Comparison of ENCODE assay signal across 28 cellular contexts in genomic region chr1:151143057-151143435, GRCh38. TPM values are rescaled to one million over a fixed set of nuclear protein-coding genes. Genes with fewer than 3 reads are reported as not detected.
DNase-seq lines count a peak whose midpoint lies in the region; ATAC-seq, FAIRE-seq and TF ChIP-seq lines count a peak whose summit lies in the region.
"Had no signal": no experiment of that assay in that cellular context is flagged by ENCODE, and none has a peak within 500 bp of the region (broad histone marks: within the 10 kb centered on the region; RNA-seq: fewer than 3 reads in every experiment).

No MANE protein-coding gene starts in this region.

- H2BK12ac ChIP-seq in neuronal stem cell (ENCODE audit: low read length), result no peak overlapping the region

- CTCF ChIA-PET in K562 (lab: Yijun Ruan, JAX; ENCODE audit: low intra/inter-chr PET ratio), result interaction anchor here (0.5 kb wide), 1 partner anchor 13 kb away, joined by 3 read pairs; no protein-coding TSS in a partner anchor

- no TSS peak for BruUV-seq in K562 (replicated peaks; lab: Mats Ljungman, UMichigan)

- no peak overlapping the region for H4K8ac ChIP-seq in neuronal stem cell (ENCODE audit: low read depth, low read length)

- H2AFZ ChIP-seq in K562 (ENCODE audit: low read depth, low read length) (peak overlapping the region; percentile 33; the same call in 1 of the 2 replicates), neuronal stem cell (ENCODE audit: low read length) (no peak overlapping the region)

- H3K14ac ChIP-seq in neuronal stem cell (ENCODE audit: low read length), result no peak overlapping the region

- peaks cover 5% of the 10 kb centered on the region; the same call in 1 of the 2 replicates for H4K20me1 ChIP-seq in K562 (replicated peaks; ENCODE audit: control insufficient read depth, insufficient read depth, low read length)

- H3K9me3 ChIP-seq in K562 (replicated peaks; ENCODE audit: control insufficient read depth, insufficient read depth, low read depth, low read length), result no peaks in the 10 kb centered on the region
- H3K9me3 ChIP-seq in heart right ventricle, result no peaks in the 10 kb centered on the region
- H3K9me3 ChIP-seq in neuronal stem cell (replicated peaks in 1 of 2; ENCODE audit: control insufficient read depth in 2 of 2, insufficient read depth in 1 of 2, low read depth in 1 of 2, low read length in 2 of 2), result no peaks in the 10 kb centered on the region
- H3K9me3 ChIP-seq: Peyer's patch, thoracic aorta had no signal

- H2BK5ac ChIP-seq in neuronal stem cell (ENCODE audit: low read length), result no peak overlapping the region

- H3K4me3 ChIP-seq in H7 (ENCODE audit: insufficient read depth, low read depth, low read length) (no peak overlapping the region), K562 (no peak overlapping the region), heart right ventricle (peak overlapping the region in 4 of 10 donors; percentile 1 to 100 (median 48)), neuronal stem cell (ENCODE audit: low read length in 2 of 2) (no peak overlapping the region)
- H3K4me3 ChIP-seq: coronary artery, Peyer's patch, smooth muscle cell, thoracic aorta had no signal

- H2BK15ac ChIP-seq in neuronal stem cell (ENCODE audit: low read length), result no peak overlapping the region

- TF ChIP-seq CTCF in K562 (IDR thresholded peaks at IDR 0.05 in 2 of 3, conservative IDR thresholded peaks at IDR 0.05 in 1 of 3; ENCODE audit: insufficient read depth in 2 of 3, low read depth in 1 of 3, low read length in 3 of 3), result peak in 1 of 3 experiments; percentile 44; a peak in 2 of 6 replicates
- TF ChIP-seq CTCF in heart right ventricle (IDR thresholded peaks at IDR 0.05), result peak in 1 of 9 donors; percentile 19

- TF ChIP-seq POLR2A in K562 (conservative IDR thresholded peaks at IDR 0.05), result no peak

- POLR2A ChIA-PET in K562 (lab: Yijun Ruan, JAX), result interaction anchor here (0.7 to 1.8 kb wide), 6 partner anchors 12 to 148 kb away, joined by 3 to 6 read pairs (median 4); partner anchors contain the start of genes GABPB2 and LYSMD1

- intact Hi-C loops in K562 (cut with micrococcal nuclease) (no loop called here), heart right ventricle (cut with DNase I) (no loop called here)

- ATAC-seq in K562 (peak; percentile 14), heart right ventricle (peak in 6 of 8 donors; percentile 1 to 10 (median 5)), HG03442 (IDR thresholded peaks at IDR 0.05; ENCODE audit: unreplicated experiment) (no peak), GM18861 (IDR thresholded peaks at IDR 0.05; ENCODE audit: unreplicated experiment) (no peak), HG03565 (IDR thresholded peaks at IDR 0.05; ENCODE audit: unreplicated experiment) (no peak)
- ATAC-seq: left colon had no signal

- peak overlapping the region; percentile 16 for H2BK120ac ChIP-seq in neuronal stem cell (ENCODE audit: low read depth, low read length)

- no peak for TF ChIP-seq EP300 in K562 (IDR thresholded peaks at IDR 0.05; ENCODE audit: low read length)

- peak; percentile 37 for FAIRE-seq in K562 (lab: Jason Lieb, UNC)
- FAIRE-seq: G401.6 had no signal

- H3K23ac ChIP-seq in neuronal stem cell (ENCODE audit: low read depth, low read length, poor library complexity), result no peak overlapping the region

- DNase-seq in H7 (peak; percentile 58), K562 (ENCODE audit: extremely low read depth in 1 of 4, low spot score in 3 of 4) (peak; percentile 44 to 52 (median 48)), heart right ventricle (no peak), neuronal stem cell (ENCODE audit: low spot score) (no peak), NCI-H1694 treated with DMSO at 0.1 percent for 48 hours (lab: John Stamatoyannopoulos, UW) (no peak)
- DNase-seq: activated CD4-positive, alpha-beta T cell treated with anti-CD3 and anti-CD28 coated beads, Interleukin-2, amount 50 U/mL, for 1 hour; activated CD8-positive, alpha-beta memory T cell treated with anti-CD3 and anti-CD28 coated beads, Interleukin-2, amount 50 U/mL, for 4 hours; activated naive CD8-positive, alpha-beta T cell treated with anti-CD3 and anti-CD28 coated beads, Interleukin-2, amount 10 ng/mL, durations not matched to agents 7 days and 5 days; CD4-positive, CD25-positive, alpha-beta regulatory T cell; left colon; NCI-H1417 treated with DMSO at 0.1 percent for 48 hours; Peyer's patch; stimulated activated CD4-positive, alpha-beta T cell treated with anti-CD3 and anti-CD28 coated beads, Interleukin-2, amount 100 ng/mL, for 48 hours; stimulated activated naive CD4-positive, alpha-beta T cell had no signal

- H3K27me3 ChIP-seq in H7 (ENCODE audit: control insufficient read depth, insufficient read depth, low read length) (peaks cover 30% of the 10 kb centered on the region), K562 (ENCODE audit: control insufficient read depth in 2 of 2, insufficient read depth in 2 of 2, low read length in 2 of 2) (no peaks in the 10 kb centered on the region; a peak in 1 of 5 replicates), heart right ventricle (peaks cover 0 to 15% (median 0%) of the 10 kb centered on the region in 7 donors), neuronal stem cell (ENCODE audit: control insufficient read depth in 3 of 3, insufficient read depth in 3 of 3, low read depth in 1 of 3, low read length in 3 of 3) (peaks cover 0 to 4% (median 0%) of the 10 kb centered on the region in 3 experiments)
- H3K27me3 ChIP-seq: Peyer's patch had no signal

- in situ Hi-C loops in K562 (cut with MboI), result no loop called here

- H2AK5ac ChIP-seq in neuronal stem cell (ENCODE audit: low read depth, low read length), result no peak overlapping the region

- no peak overlapping the region for H3K18ac ChIP-seq in neuronal stem cell (ENCODE audit: low read length)

- TF ChIP-seq RAD21 in K562 (CRISPR knock-in tag; conservative IDR thresholded peaks at IDR 0.05 in 1 of 2, IDR thresholded peaks at IDR 0.05 in 1 of 2), result no peak

- no peaks in the 10 kb centered on the region for H3K9me1 ChIP-seq in K562 (ENCODE audit: control insufficient read depth, insufficient read depth, low read length)

- H3K4me1 ChIP-seq in K562 (replicated peaks in 1 of 2; ENCODE audit: control insufficient read depth in 2 of 2, insufficient read depth in 2 of 2, low read length in 2 of 2) (peaks cover 20 to 47% of the 10 kb centered on the region in 2 experiments; a peak in 4 of 5 replicates), heart right ventricle (peaks cover 21 to 66% (median 47%) of the 10 kb centered on the region in 9 donors), neuronal stem cell (ENCODE audit: control insufficient read depth in 2 of 2, insufficient read depth in 1 of 2, low read depth in 1 of 2, low read length in 2 of 2) (peaks cover 29 to 33% of the 10 kb centered on the region in 2 donors)

- H3K79me2 ChIP-seq in K562 (ENCODE audit: control insufficient read depth, insufficient read depth, low read length), result no peaks in the 10 kb centered on the region

- no peak overlapping the region for H3K4ac ChIP-seq in neuronal stem cell (ENCODE audit: low read length)

- H3K9ac ChIP-seq in K562 (ENCODE audit: insufficient read depth in 1 of 2, low read depth in 2 of 2, low read length in 2 of 2) (peak overlapping the region in 1 of 2 experiments; percentile 69; a peak in 2 of 4 replicates), neuronal stem cell (ENCODE audit: low read depth, low read length, poor library complexity) (no peak overlapping the region)

- H3K79me1 ChIP-seq in neuronal stem cell (ENCODE audit: low read depth, low read length), result peaks cover 1% of the 10 kb centered on the region

- no peak overlapping the region for H4K91ac ChIP-seq in neuronal stem cell (ENCODE audit: low read depth, low read length, poor library complexity)

- H3K36me3 ChIP-seq in H7 (replicated peaks; ENCODE audit: control insufficient read depth, insufficient read depth, low read length) (no peaks in the 10 kb centered on the region; the same call in 1 of the 2 replicates), K562 (ENCODE audit: control insufficient read depth, insufficient read depth, low read length) (no peaks in the 10 kb centered on the region), heart right ventricle (peaks cover 0 to 47% (median 16%) of the 10 kb centered on the region in 9 donors), neuronal stem cell (replicated peaks in 1 of 2; ENCODE audit: control insufficient read depth in 2 of 2, insufficient read depth in 2 of 2, low read length in 2 of 2) (peaks cover 11 to 36% of the 10 kb centered on the region in 2 donors)
- H3K36me3 ChIP-seq: Peyer's patch, thoracic aorta had no signal

- H3K4me2 ChIP-seq in K562 (ENCODE audit: insufficient read depth, low read length) (no peak overlapping the region), neuronal stem cell (ENCODE audit: insufficient read depth, low read length, poor library complexity, severe bottlenecking) (no peak overlapping the region)
- H3K4me2 ChIP-seq: smooth muscle cell had no signal

- no peak overlapping the region for H3K27ac ChIP-seq in K562 (ENCODE audit: extremely low read depth, low read depth, low read length)
- peak overlapping the region; percentile 82 to 96 (median 89) for H3K27ac ChIP-seq in heart right ventricle
- H3K27ac ChIP-seq in neuronal stem cell (replicated peaks; ENCODE audit: low read length), result no peak overlapping the region
- H3K27ac ChIP-seq: coronary artery, Peyer's patch, thoracic aorta, VCaP had no signal

- 38% methylated on average over 6 of the region's 7 CpGs for WGBS in K562 (ENCODE audit: insufficient coverage, low coverage, missing lambda C conversion rate)
- 38 to 39% methylated on average over 7 of the region's 7 CpGs for whole genome bisulfite sequencing in heart right ventricle, 2 donors
- no CpG with 5 or more reads among the region's 7 CpGs for WGBS in neuronal stem cell (ENCODE audit: extremely low coverage in 2 of 2, insufficient read length in 2 of 2, insufficient replicate concordance in 1 of 2), 2 donors

RNA-seq across cellular contexts. Expression of gene SEMA6C, which starts 3.4 kb away (rescaled TPM):
- total RNA-seq in H7 (2014; rRNA removed; shearing (Covaris generic)), result 6.1 and 8.0 TPM in 2 replicates
- 12.0 and 29.0 TPM in 2 replicates for total RNA-seq in K562 (2011; cell fraction: chromatin; rRNA removed; ENCODE audit: low replicate concordance)
- 18.2 and 19.5 TPM in 2 replicates for total RNA-seq in K562 (2011; cell fraction: nucleolus; rRNA removed)
- total RNA-seq in K562 (2011; cell fraction: nucleoplasm; rRNA removed), result 13.7 and 14.4 TPM in 2 replicates
- total RNA-seq in K562 (2014; rRNA removed) (0.95 and 2.3 TPM in 2 replicates), K562 (2014; rRNA removed; fragmentation: Illumina TruSeq; extraction: Trizol) (0.55 and 1.4 TPM in 2 replicates), K562 (2015; rRNA removed; fragmentation: Illumina TruSeq; extraction: Trizol) (0.49 and 0.72 TPM in 2 replicates), K562 (2021) (4.3 and 4.6 TPM in 2 replicates), heart right ventricle (10 to 100 TPM; 23.2 to 68.1 (median 54.9) TPM)
- polyA plus RNA-seq in K562 (2011; rRNA removed) (1.8 and 1.9 TPM in 2 replicates), K562 (2014; fragmentation: Illumina TruSeq; extraction: Trizol) (1.5 and 2.0 TPM in 2 replicates), K562 (2014; fragmentation: Nextera tagmentation; extraction: Ambion mirVana) (under 1 TPM; 0.03 to 0.11 TPM), K562 (2014; rRNA removed) (2.7 and 3.3 TPM in 2 replicates), heart right ventricle (100 to 1,000 TPM in 1 of 2 donors, 10 to 100 TPM in 1; 15.7 to 141 TPM)
- 2.4 and 2.8 TPM in 2 replicates for polyA plus RNA-seq in K562 (2011; cell fraction: cytosol; rRNA removed)
- 12.7 and 20.4 TPM in 2 replicates for polyA plus RNA-seq in K562 (2011; cell fraction: nucleus; rRNA removed)
- 2.9 and 3.9 TPM in 2 replicates for polyA plus RNA-seq in K562 (2012)
- polyA minus RNA-seq in K562 (2011; rRNA and poly(A)+ RNA removed), result 1.4 and 1.5 TPM in 2 replicates
- polyA minus RNA-seq in K562 (2011; cell fraction: cytosol; rRNA and poly(A)+ RNA removed), result 1.9 and 2.1 TPM in 2 replicates
- polyA minus RNA-seq in K562 (2011; cell fraction: nucleus; rRNA and poly(A)+ RNA removed), result 3.3 and 5.0 TPM in 2 replicates
- 15.6 TPM for polyA plus RNA-seq in neuronal stem cell (2013, experiment 1 of 2)
- polyA plus RNA-seq in neuronal stem cell (2013, experiment 2 of 2), result 17.4 TPM
- polyA plus RNA-seq: IgD-negative memory B cell had no signal

RNA-seq across cellular contexts. Expression of gene TNFAIP8L2, which starts 13.4 kb away (rescaled TPM):
- total RNA-seq in H7 (2014; rRNA removed; shearing (Covaris generic)), result 0.14 and 0.15 TPM in 2 replicates
- total RNA-seq in K562 (2011; cell fraction: chromatin; rRNA removed; ENCODE audit: low replicate concordance), result 0.44 TPM in 1 of 2 replicates, not detected in the other
- total RNA-seq in K562 (2011; cell fraction: nucleolus; rRNA removed), result 0.33 TPM in 1 of 2 replicates, not detected in the other
- 0.37 TPM in 1 of 2 replicates, not detected in the other for total RNA-seq in K562 (2011; cell fraction: nucleoplasm; rRNA removed)
- total RNA-seq in K562 (2014; rRNA removed), result 0.45 and 1.7 TPM in 2 replicates
- total RNA-seq in K562 (2014; rRNA removed; fragmentation: Illumina TruSeq; extraction: Trizol), result 0.29 and 0.55 TPM in 2 replicates
- 0.30 and 0.43 TPM in 2 replicates for total RNA-seq in K562 (2015; rRNA removed; fragmentation: Illumina TruSeq; extraction: Trizol)
- total RNA-seq in K562 (2021), result 0.25 and 0.31 TPM in 2 replicates
- polyA plus RNA-seq in K562 (2011; rRNA removed), result 0.52 and 1.7 TPM in 2 replicates
- polyA plus RNA-seq in K562 (2011; cell fraction: cytosol; rRNA removed), result 1.1 and 2.5 TPM in 2 replicates
- polyA plus RNA-seq in K562 (2011; cell fraction: nucleus; rRNA removed), result 0.36 and 1.5 TPM in 2 replicates
- 0.62 and 1.4 TPM in 2 replicates for polyA plus RNA-seq in K562 (2012)
- 0.34 and 0.54 TPM in 2 replicates for polyA plus RNA-seq in K562 (2014; fragmentation: Illumina TruSeq; extraction: Trizol)
- polyA plus RNA-seq in K562 (2014; fragmentation: Nextera tagmentation; extraction: Ambion mirVana), result 1 to 10 TPM; 1.1 to 1.2 TPM
- 0.05 and 0.09 TPM in 2 replicates for polyA plus RNA-seq in K562 (2014; rRNA removed)
- 0.35 and 1.0 TPM in 2 replicates for polyA minus RNA-seq in K562 (2011; rRNA and poly(A)+ RNA removed)
- 1.2 TPM in 1 of 2 replicates, not detected in the other for polyA minus RNA-seq in K562 (2011; cell fraction: cytosol; rRNA and poly(A)+ RNA removed)
- polyA minus RNA-seq in K562 (2011; cell fraction: nucleus; rRNA and poly(A)+ RNA removed), result 0.89 TPM in 1 of 2 replicates, not detected in the other
- total RNA-seq in heart right ventricle, result 1 to 10 TPM in 4 of 10 donors, under 1 TPM in 5, not detected in 1; 0.35 to 5.8 (median 0.71) TPM
- 1 to 10 TPM; 2.4 to 4.0 TPM for polyA plus RNA-seq in heart right ventricle
- not detected for polyA plus RNA-seq in neuronal stem cell (2013, experiment 1 of 2)
- polyA plus RNA-seq in neuronal stem cell (2013, experiment 2 of 2), result not detected
- total RNA-seq: MCF 10A, NCI-H460, SK-MEL-5, smooth muscle cell had no signal

RNA-seq across cellular contexts. Expression of gene LYSMD1, which starts 22.7 kb away (rescaled TPM):
- 20.0 and 22.5 TPM in 2 replicates for total RNA-seq in H7 (2014; rRNA removed; shearing (Covaris generic))
- 14.0 and 14.3 TPM in 2 replicates for total RNA-seq in K562 (2011; cell fraction: chromatin; rRNA removed; ENCODE audit: low replicate concordance)
- 7.2 and 7.9 TPM in 2 replicates for total RNA-seq in K562 (2011; cell fraction: nucleolus; rRNA removed)
- 9.8 and 12.3 TPM in 2 replicates for total RNA-seq in K562 (2011; cell fraction: nucleoplasm; rRNA removed)
- total RNA-seq in K562 (2014; rRNA removed) (6.2 and 7.4 TPM in 2 replicates), K562 (2014; rRNA removed; fragmentation: Illumina TruSeq; extraction: Trizol) (6.3 and 8.0 TPM in 2 replicates), K562 (2015; rRNA removed; fragmentation: Illumina TruSeq; extraction: Trizol) (6.1 and 6.6 TPM in 2 replicates), K562 (2021) (5.9 and 6.0 TPM in 2 replicates), heart right ventricle (10 to 100 TPM; 11.4 to 16.5 (median 13.3) TPM)
- polyA plus RNA-seq in K562 (2011; rRNA removed) (6.0 and 6.2 TPM in 2 replicates), K562 (2014; fragmentation: Illumina TruSeq; extraction: Trizol) (6.5 and 9.4 TPM in 2 replicates), K562 (2014; fragmentation: Nextera tagmentation; extraction: Ambion mirVana) (1 to 10 TPM; 2.2 to 3.3 TPM), K562 (2014; rRNA removed) (4.7 and 6.2 TPM in 2 replicates), heart right ventricle (1 to 10 TPM; 5.7 to 8.5 TPM)
- 3.2 and 4.6 TPM in 2 replicates for polyA plus RNA-seq in K562 (2011; cell fraction: cytosol; rRNA removed)
- polyA plus RNA-seq in K562 (2011; cell fraction: nucleus; rRNA removed), result 6.8 and 7.9 TPM in 2 replicates
- polyA plus RNA-seq in K562 (2012), result 4.3 and 7.6 TPM in 2 replicates
- polyA minus RNA-seq in K562 (2011; rRNA and poly(A)+ RNA removed), result 9.3 and 11.3 TPM in 2 replicates
- 2.9 and 4.7 TPM in 2 replicates for polyA minus RNA-seq in K562 (2011; cell fraction: cytosol; rRNA and poly(A)+ RNA removed)
- 2.2 and 4.2 TPM in 2 replicates for polyA minus RNA-seq in K562 (2011; cell fraction: nucleus; rRNA and poly(A)+ RNA removed)
- 7.6 TPM for polyA plus RNA-seq in neuronal stem cell (2013, experiment 1 of 2)
- 6.8 TPM for polyA plus RNA-seq in neuronal stem cell (2013, experiment 2 of 2)

RNA-seq across cellular contexts. Expression of gene SCNM1, which starts 22.9 kb away (rescaled TPM):
- 76.1 and 78.8 TPM in 2 replicates for total RNA-seq in H7 (2014; rRNA removed; shearing (Covaris generic))
- 28.6 and 48.7 TPM in 2 replicates for total RNA-seq in K562 (2011; cell fraction: chromatin; rRNA removed; ENCODE audit: low replicate concordance)
- 26.1 and 32.2 TPM in 2 replicates for total RNA-seq in K562 (2011; cell fraction: nucleolus; rRNA removed)
- total RNA-seq in K562 (2011; cell fraction: nucleoplasm; rRNA removed), result 30.7 and 32.9 TPM in 2 replicates
- total RNA-seq in K562 (2014; rRNA removed) (67.4 and 74.3 TPM in 2 replicates), K562 (2014; rRNA removed; fragmentation: Illumina TruSeq; extraction: Trizol) (54.1 and 63.0 TPM in 2 replicates), K562 (2015; rRNA removed; fragmentation: Illumina TruSeq; extraction: Trizol) (61.7 and 62.3 TPM in 2 replicates), K562 (2021) (50.1 and 50.7 TPM in 2 replicates), heart right ventricle (10 to 100 TPM; 12.9 to 26.6 (median 18.3) TPM)
- polyA plus RNA-seq in K562 (2011; rRNA removed) (17.2 and 22.5 TPM in 2 replicates), K562 (2014; fragmentation: Illumina TruSeq; extraction: Trizol) (80.6 and 100 TPM in 2 replicates), K562 (2014; fragmentation: Nextera tagmentation; extraction: Ambion mirVana) (100 to 1,000 TPM; 203 to 204 TPM), K562 (2014; rRNA removed) (37.3 TPM in 2 replicates), heart right ventricle (10 to 100 TPM; 52.3 to 57.6 TPM)
- polyA plus RNA-seq in K562 (2011; cell fraction: cytosol; rRNA removed), result 13.9 and 19.0 TPM in 2 replicates
- polyA plus RNA-seq in K562 (2011; cell fraction: nucleus; rRNA removed), result 40.6 and 40.9 TPM in 2 replicates
- 58.0 and 65.9 TPM in 2 replicates for polyA plus RNA-seq in K562 (2012)
- polyA minus RNA-seq in K562 (2011; rRNA and poly(A)+ RNA removed), result 12.9 and 13.0 TPM in 2 replicates
- 13.5 and 14.7 TPM in 2 replicates for polyA minus RNA-seq in K562 (2011; cell fraction: cytosol; rRNA and poly(A)+ RNA removed)
- polyA minus RNA-seq in K562 (2011; cell fraction: nucleus; rRNA and poly(A)+ RNA removed), result 8.1 and 17.2 TPM in 2 replicates
- 38.6 TPM for polyA plus RNA-seq in neuronal stem cell (2013, experiment 1 of 2)
- 37.5 TPM for polyA plus RNA-seq in neuronal stem cell (2013, experiment 2 of 2)

RNA-seq across cellular contexts. Expression of gene TMOD4, which starts 32.7 kb away (rescaled TPM):
- 0.80 TPM in 1 of 2 replicates, not detected in the other for total RNA-seq in H7 (2014; rRNA removed; shearing (Covaris generic))
- 2.0 and 3.8 TPM in 2 replicates for total RNA-seq in K562 (2011; cell fraction: chromatin; rRNA removed; ENCODE audit: low replicate concordance)
- not detected in 2 replicates for total RNA-seq in K562 (2011; cell fraction: nucleolus; rRNA removed)
- total RNA-seq in K562 (2011; cell fraction: nucleoplasm; rRNA removed), result 4.3 and 9.5 TPM in 2 replicates
- 1.0 and 1.5 TPM in 2 replicates for total RNA-seq in K562 (2014; rRNA removed)
- 0.18 and 1.1 TPM in 2 replicates for total RNA-seq in K562 (2014; rRNA removed; fragmentation: Illumina TruSeq; extraction: Trizol)
- 0.22 and 0.57 TPM in 2 replicates for total RNA-seq in K562 (2015; rRNA removed; fragmentation: Illumina TruSeq; extraction: Trizol)
- total RNA-seq in K562 (2021), result 0.60 and 1.2 TPM in 2 replicates
- polyA plus RNA-seq in K562 (2011; rRNA removed), result 1.4 and 1.8 TPM in 2 replicates
- 0.72 and 0.88 TPM in 2 replicates for polyA plus RNA-seq in K562 (2011; cell fraction: cytosol; rRNA removed)
- 1.6 and 2.6 TPM in 2 replicates for polyA plus RNA-seq in K562 (2011; cell fraction: nucleus; rRNA removed)
- polyA plus RNA-seq in K562 (2012), result 1.1 and 1.7 TPM in 2 replicates
- 0.35 and 1.0 TPM in 2 replicates for polyA plus RNA-seq in K562 (2014; fragmentation: Illumina TruSeq; extraction: Trizol)
- under 1 TPM in 1 of 2 experiments, not detected in 1; 0.57 TPM for polyA plus RNA-seq in K562 (2014; fragmentation: Nextera tagmentation; extraction: Ambion mirVana)
- polyA plus RNA-seq in K562 (2014; rRNA removed), result 0.12 and 1.5 TPM in 2 replicates
- polyA minus RNA-seq in K562 (2011; rRNA and poly(A)+ RNA removed), result 1.3 TPM in 1 of 2 replicates, not detected in the other
- not detected in 2 replicates for polyA minus RNA-seq in K562 (2011; cell fraction: cytosol; rRNA and poly(A)+ RNA removed)
- not detected in 2 replicates for polyA minus RNA-seq in K562 (2011; cell fraction: nucleus; rRNA and poly(A)+ RNA removed)
- total RNA-seq in heart right ventricle, result under 1 TPM in 2 of 10 donors, not detected in 8; 0.46 to 0.74 TPM
- under 1 TPM; 0.06 to 0.88 TPM for polyA plus RNA-seq in heart right ventricle
- polyA plus RNA-seq in neuronal stem cell (2013, experiment 1 of 2), result 0.24 TPM
- polyA plus RNA-seq in neuronal stem cell (2013, experiment 2 of 2), result 0.33 TPM
- total RNA-seq: MCF 10A, mesenteric fat pad, NCI-H460, pulmonary artery endothelial cell, smooth muscle cell, thoracic aorta had no signal
- polyA plus RNA-seq: CD4-positive, CD25-positive, alpha-beta regulatory T cell had no signal

Comparison
In these comparisons a context has a peak if more than half of its experiments do, and no peak if none do; other contexts are left out.
1. DNase-seq: peak in H7 (single experiment) and K562 (4 of 4); none in heart right ventricle (0 of 2), neuronal stem cell (single experiment) and NCI-H1694 treated with DMSO at 0.1 percent for 48 hours (single experiment).
2. ATAC-seq: peak in K562 (single experiment) and heart right ventricle (6 of 8); none in HG03442 (single experiment), GM18861 (single experiment) and HG03565 (single experiment).
3. H3K27ac ChIP-seq: peak in heart right ventricle (10 of 10); none in K562 (single experiment) and neuronal stem cell (single experiment).